ENCODE assay signal across 8 cellular contexts in genomic region chr10:21524526-21525366, GRCh38. TPM values are rescaled to one million over a fixed set of nuclear protein-coding genes. Genes with fewer than 3 reads are reported as not detected.
DNase-seq lines count a peak whose midpoint lies in the region; ATAC-seq and TF ChIP-seq lines count a peak whose summit lies in the region.

No MANE protein-coding gene starts in this region.

- peaks cover 48% of the 10 kb centered on the region for H3K4me1 Mint-ChIP-seq in activated T-cell treated with anti-CD3 and anti-CD28 coated beads, Interleukin-2, amount 50 U/mL, for 72 hours (ENCODE audit: low read depth)
- peaks cover 28 to 42% of the 10 kb centered on the region in 2 donors for H3K4me1 Mint-ChIP-seq in natural killer cell treated with Interleukin-12 subunit alpha and Interleukin-12 subunit beta and Interleukin-15 and Interleukin-18, amount 100 ng/mL, for 72 hours (ENCODE audit: low read depth in 2 of 2)

- H3K36me3 Mint-ChIP-seq in activated T-cell treated with anti-CD3 and anti-CD28 coated beads, Interleukin-2, amount 50 U/mL, for 72 hours (ENCODE audit: insufficient read depth in 2 of 2), result peaks cover 3 to 5% of the 10 kb centered on the region in 2 donors
- H3K36me3 Mint-ChIP-seq in natural killer cell treated with Interleukin-12 subunit alpha and Interleukin-12 subunit beta and Interleukin-15 and Interleukin-18, amount 100 ng/mL, for 72 hours, result no peaks in the 10 kb centered on the region

- peak overlapping the region; percentile 80 to 98 for H3K4me3 Mint-ChIP-seq in activated T-cell treated with anti-CD3 and anti-CD28 coated beads, Interleukin-2, amount 50 U/mL, for 72 hours
- peak overlapping the region; percentile 98 for H3K4me3 Mint-ChIP-seq in natural killer cell treated with Interleukin-12 subunit alpha and Interleukin-12 subunit beta and Interleukin-15 and Interleukin-18, amount 100 ng/mL, for 72 hours

- no peak for DNase-seq in activated T-cell treated with anti-CD3 and anti-CD28 coated beads, Interleukin-2, amount 50 U/mL, for 72 hours
- DNase-seq in activated T-cell treated with anti-CD3 and anti-CD28 coated beads, Interleukin-2, amount 50 U/mL, for 1 hour, result no peak
- DNase-seq in RPMI7951 (ENCODE audit: low read depth) (peak; percentile 34), epithelial cell of esophagus (ENCODE audit: low read depth) (peak; percentile 52), AML-193 (lab: John Stamatoyannopoulos, UW) (no peak), putamen (ENCODE audit: low spot score) (no peak)
- DNase-seq in natural killer cell treated with Interleukin-12 subunit alpha and Interleukin-12 subunit beta and Interleukin-15 and Interleukin-18, amount 100 ng/mL, for 72 hours (ENCODE audit: low spot score), result no peak

- H3K9me3 Mint-ChIP-seq in activated T-cell treated with anti-CD3 and anti-CD28 coated beads, Interleukin-2, amount 50 U/mL, for 72 hours, result no peaks in the 10 kb centered on the region
- H3K9me3 Mint-ChIP-seq in natural killer cell treated with Interleukin-12 subunit alpha and Interleukin-12 subunit beta and Interleukin-15 and Interleukin-18, amount 100 ng/mL, for 72 hours, result no peaks in the 10 kb centered on the region

- ATAC-seq in activated T-cell treated with anti-CD3 and anti-CD28 coated beads, Interleukin-2, amount 50 U/mL, for 72 hours (replicated peaks in 1 of 2), result no peak
- no peak for ATAC-seq in natural killer cell treated with Interleukin-12 subunit alpha and Interleukin-12 subunit beta and Interleukin-15 and Interleukin-18, amount 100 ng/mL, for 72 hours
- no peak for ATAC-seq in HG03432 (IDR thresholded peaks at IDR 0.05; ENCODE audit: unreplicated experiment)

- H3K27ac Mint-ChIP-seq in activated T-cell treated with anti-CD3 and anti-CD28 coated beads, Interleukin-2, amount 50 U/mL, for 72 hours, result peak overlapping the region; percentile 68
- peak overlapping the region; percentile 65 to 92 for H3K27ac Mint-ChIP-seq in natural killer cell treated with Interleukin-12 subunit alpha and Interleukin-12 subunit beta and Interleukin-15 and Interleukin-18, amount 100 ng/mL, for 72 hours

- peak overlapping the region; percentile 67 for H3K4me3 ChIP-seq in epithelial cell of esophagus (ENCODE audit: low read length)

- peaks cover 50% of the 10 kb centered on the region for H3K27me3 Mint-ChIP-seq in activated T-cell treated with anti-CD3 and anti-CD28 coated beads, Interleukin-2, amount 50 U/mL, for 72 hours (ENCODE audit: low read depth)
- peaks cover 22 to 43% of the 10 kb centered on the region in 2 donors for H3K27me3 Mint-ChIP-seq in natural killer cell treated with Interleukin-12 subunit alpha and Interleukin-12 subunit beta and Interleukin-15 and Interleukin-18, amount 100 ng/mL, for 72 hours

- TF ChIP-seq CTCF in epithelial cell of esophagus (IDR thresholded peaks at IDR 0.05; ENCODE audit: insufficient read depth, low read depth, low read length, missing control alignments), result no peak

RNA-seq across cellular contexts. Expression of gene SKIDA1, which starts 0.7 kb away (rescaled TPM):
- under 1 TPM; 0.23 to 0.41 TPM for total RNA-seq in activated T-cell treated with anti-CD3 and anti-CD28 coated beads, Interleukin-2, amount 50 U/mL, for 72 hours
- total RNA-seq in RPMI7951 (2014; rRNA removed; shearing (Covaris generic)), result 0.48 and 0.88 TPM in 2 replicates
- total RNA-seq in natural killer cell treated with Interleukin-12 subunit alpha and Interleukin-12 subunit beta and Interleukin-15 and Interleukin-18, amount 100 ng/mL, for 72 hours, result not detected

RNA-seq across cellular contexts. Expression of gene MLLT10, which starts 9.3 kb away (rescaled TPM):
- total RNA-seq in activated T-cell treated with anti-CD3 and anti-CD28 coated beads, Interleukin-2, amount 50 U/mL, for 72 hours, result 10 to 100 TPM; 45.4 to 46.0 TPM
- 31.2 and 42.1 TPM in 2 replicates for total RNA-seq in RPMI7951 (2014; rRNA removed; shearing (Covaris generic))
- 10 to 100 TPM; 31.5 to 71.0 TPM for total RNA-seq in natural killer cell treated with Interleukin-12 subunit alpha and Interleukin-12 subunit beta and Interleukin-15 and Interleukin-18, amount 100 ng/mL, for 72 hours

Comparison
In these comparisons a context has a peak if more than half of its experiments do, and no peak if none do; other contexts are left out.
1. DNase-seq: peak in RPMI7951 (single experiment) and epithelial cell of esophagus (single experiment); none in activated T-cell treated with anti-CD3 and anti-CD28 coated beads, Interleukin-2, amount 50 U/mL, for 72 hours (0 of 2), activated T-cell treated with anti-CD3 and anti-CD28 coated beads, Interleukin-2, amount 50 U/mL, for 1 hour (single experiment), natural killer cell treated with Interleukin-12 subunit alpha and Interleukin-12 subunit beta and Interleukin-15 and Interleukin-18, amount 100 ng/mL, for 72 hours (single experiment), AML-193 (0 of 2) and putamen (single experiment).